Comparison of ENCODE assay signal across 8 cellular contexts in genomic region chr6:146770965-146771735, GRCh38.
DNase-seq lines count a peak whose midpoint lies in the region; ATAC-seq and TF ChIP-seq lines count a peak whose summit lies in the region.

No MANE protein-coding gene starts in this region.

- POLR2A ChIA-PET in A673 (lab: Charles Lee; ENCODE audit: low non-redundant PET): no interaction called here

- H3K9me3 ChIP-seq in thoracic aorta (no peaks in the 10 kb centered on the region), A673 (ENCODE audit: low read depth, low read length, poor library complexity, severe bottlenecking) (no peaks in the 10 kb centered on the region)

- H3K27ac ChIP-seq in thoracic aorta (no peak overlapping the region), A673 (ENCODE audit: low read depth, low read length, poor library complexity, severe bottlenecking) (no peak overlapping the region)

- ATAC-seq in left lobe of liver: peak; percentile 25
- ATAC-seq in thoracic aorta (ENCODE audit: insufficient number of reproducible peaks, low FRiP score, low read depth): no peak

- no TSS peak for BruUV-seq in A673 (replicated peaks; lab: Mats Ljungman, UMichigan)

- intact Hi-C loops in A673 (cut with micrococcal nuclease; ENCODE audit: unreplicated experiment): no loop called here

- H3K4me1 ChIP-seq in thoracic aorta (ENCODE audit: control insufficient read depth in 1 of 2, low read depth in 2 of 2): no peaks in the 10 kb centered on the region
- H3K4me1 ChIP-seq in A673 (ENCODE audit: insufficient read depth, low read length, poor library complexity, severe bottlenecking): no peaks in the 10 kb centered on the region

- CTCF ChIA-PET in A673 (lab: Charles Lee): no interaction called here

- H3K36me3 ChIP-seq in thoracic aorta (no peaks in the 10 kb centered on the region), A673 (ENCODE audit: insufficient read depth, low read length, poor library complexity, severe bottlenecking) (no peaks in the 10 kb centered on the region)

- H3K4me3 ChIP-seq in thoracic aorta: peak overlapping the region; percentile 18
- H3K4me3 ChIP-seq in A673 (ENCODE audit: low read depth, low read length, poor library complexity, severe bottlenecking): no peak overlapping the region

- in situ Hi-C loops in KBM-7 (cut with MboI; ENCODE audit: low pct_unique_long_range_greater_than_20kb, low sequenced_read_pairs): no loop called here

- DNase-seq in AML-193 (lab: John Stamatoyannopoulos, UW): peak; percentile 99
- peak; percentile 94 for DNase-seq in KBM-7
- peak; percentile 16 for DNase-seq in activated T-cell treated with anti-CD3 and anti-CD28 coated beads for 24 hours (ENCODE audit: low read depth)
- peak; percentile 53 for DNase-seq in left lobe of liver (ENCODE audit: low spot score)
- no peak for DNase-seq in thoracic aorta (ENCODE audit: low spot score)
- DNase-seq in NCI-H1048 (lab: John Stamatoyannopoulos, UW): no peak
- DNase-seq in A673 (ENCODE audit: low spot score): no peak
- DNase-seq in NCI-H446 treated with DMSO at 0.1 percent for 48 hours (lab: John Stamatoyannopoulos, UW): no peak

- H3K27me3 ChIP-seq in thoracic aorta (replicated peaks; ENCODE audit: insufficient read depth): no peaks in the 10 kb centered on the region
- no peaks in the 10 kb centered on the region for H3K27me3 ChIP-seq in A673 (replicated peaks; ENCODE audit: insufficient read depth, low read depth, low read length, poor library complexity)

- no peak for TF ChIP-seq CTCF in thoracic aorta (IDR thresholded peaks at IDR 0.05)
- TF ChIP-seq CTCF in A673 (conservative IDR thresholded peaks at IDR 0.05; ENCODE audit: low read depth, low read length): no peak

Comparison
In these comparisons a context has a peak if more than half of its experiments do, and no peak if none do; other contexts are left out.
1. DNase-seq: peak in AML-193 (2 of 2), KBM-7 (single experiment), activated T-cell treated with anti-CD3 and anti-CD28 coated beads for 24 hours (single experiment) and left lobe of liver (single experiment); none in thoracic aorta (single experiment), NCI-H1048 (single experiment), A673 (single experiment) and NCI-H446 treated with DMSO at 0.1 percent for 48 hours (single experiment).